ENCODE assay signal across 19 cellular contexts in the genomic region with DNA sequence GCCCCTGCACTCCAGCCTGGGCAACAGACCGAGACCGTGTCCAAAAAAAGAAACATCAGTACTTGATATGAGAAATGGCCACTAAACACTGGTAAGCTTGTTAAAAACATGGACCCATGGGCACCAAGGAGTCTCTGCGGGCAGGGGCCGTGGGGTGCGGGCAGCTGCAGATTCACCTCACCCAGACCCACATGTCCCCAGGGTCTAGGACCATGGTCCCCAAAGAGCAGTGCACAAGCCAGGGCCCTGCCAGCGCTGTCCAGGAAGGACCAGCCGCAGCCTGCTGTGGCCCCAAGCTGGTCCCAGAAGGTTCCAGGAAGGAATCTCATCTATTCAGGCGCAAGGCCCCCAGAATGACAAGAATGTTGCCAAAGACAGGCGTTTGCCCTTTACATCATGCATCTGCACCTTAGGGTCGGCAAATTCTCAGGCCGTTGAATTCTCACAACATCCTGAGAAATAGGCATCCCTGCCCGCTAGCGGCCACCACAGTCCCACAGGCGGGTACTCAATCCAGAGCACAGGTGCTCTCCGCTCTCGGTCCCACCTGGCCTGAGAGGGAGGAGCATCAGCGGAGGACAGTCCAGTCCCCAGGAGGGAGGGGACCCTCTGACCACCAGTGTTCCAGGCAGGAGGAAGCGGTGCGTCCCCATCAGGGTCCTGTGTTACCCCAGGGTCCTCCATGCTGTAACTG.
"Had no signal": no experiment of that assay in that cellular context is flagged by ENCODE, and none has a peak within 500 bp of the region (broad histone marks: within the 10 kb centered on the region; RNA-seq: fewer than 3 reads in every experiment).

No MANE protein-coding gene starts in this region.

- H3K9ac ChIP-seq: parathyroid adenoma had no signal

- H3K27me3 ChIP-seq: dorsolateral prefrontal cortex, right lobe of liver, thyroid gland had no signal

- H2AFZ ChIP-seq: parathyroid adenoma had no signal

- DNase-seq: foreskin melanocyte; hypothalamus; kidney; left ventricle myocardium inferior; right lobe of liver; stimulated activated CD4-positive, alpha-beta T cell treated with anti-CD3 and anti-CD28 coated beads, Interleukin-4, amount 100 ng/mL, for 1 hour; T1000; thyroid gland had no signal

- H3K27ac ChIP-seq: left ventricle myocardium inferior, parathyroid adenoma, right lobe of liver, thyroid gland had no signal

- H3K36me3 ChIP-seq: left ventricle myocardium inferior, right lobe of liver, thyroid gland had no signal

- H3K9me3 ChIP-seq: left ventricle myocardium inferior, right lobe of liver, thyroid gland had no signal

- H3K27me3 Mint-ChIP-seq: activated CD4-positive, alpha-beta T cell treated with anti-CD3 and anti-CD28 coated beads, Interleukin-2, amount 10 ng/mL, durations not matched to agents 7 days and 5 days; activated naive CD8-positive, alpha-beta T cell treated with anti-CD3 and anti-CD28 coated beads, Interleukin-2, amount 50 U/mL, for 24 hours; activated T-cell treated with anti-CD3 and anti-CD28 coated beads, Interleukin-2, amount 50 U/mL, for 24 hours had no signal

- H3K36me3 Mint-ChIP-seq: activated naive CD4-positive, alpha-beta T cell treated with anti-CD3 and anti-CD28 coated beads, Interleukin-2, amount 10 ng/mL, durations not matched to agents 7 days and 5 days had no signal

- H3K4me3 Mint-ChIP-seq: activated CD4-positive, alpha-beta T cell treated with anti-CD3 and anti-CD28 coated beads, Interleukin-2, amount 10 ng/mL, durations not matched to agents 7 days and 5 days; activated CD8-positive, alpha-beta T cell treated with anti-CD3 and anti-CD28 coated beads, Interleukin-2, amount 10 ng/mL, durations not matched to agents 7 days and 5 days; activated naive CD4-positive, alpha-beta T cell treated with anti-CD3 and anti-CD28 coated beads, Interleukin-2, amount 10 ng/mL, durations not matched to agents 7 days and 5 days; activated naive CD8-positive, alpha-beta T cell treated with anti-CD3 and anti-CD28 coated beads, Interleukin-2, amount 50 U/mL, for 24 hours; activated T-cell treated with anti-CD3 and anti-CD28 coated beads, Interleukin-2, amount 50 U/mL, for 24 hours; brain had no signal

- H3K4me1 ChIP-seq: left ventricle myocardium inferior, parathyroid adenoma, right lobe of liver had no signal

- H3K4me3 ChIP-seq: dorsolateral prefrontal cortex, left ventricle myocardium inferior, right lobe of liver, thyroid gland had no signal

- H3K9me3 Mint-ChIP-seq: activated CD4-positive, alpha-beta T cell treated with anti-CD3 and anti-CD28 coated beads, Interleukin-2, amount 10 ng/mL, durations not matched to agents 7 days and 5 days; activated naive CD4-positive, alpha-beta T cell treated with anti-CD3 and anti-CD28 coated beads, Interleukin-2, amount 10 ng/mL, durations not matched to agents 7 days and 5 days; activated naive CD8-positive, alpha-beta T cell treated with anti-CD3 and anti-CD28 coated beads, Interleukin-2, amount 50 U/mL, for 24 hours; activated T-cell treated with anti-CD3 and anti-CD28 coated beads, Interleukin-2, amount 50 U/mL, for 24 hours; activated T-helper 2 cell treated with anti-CD3 and anti-CD28 coated beads, Interferon-gamma antibody, Interleukin-2, Interleukin-4, amounts not matched to agents 10 μg/mL and 5 μg/mL and 100 μg/mL, durations not matched to agents 14 hours and 24 hours and 36 hours; brain had no signal

- H3K27ac Mint-ChIP-seq: activated CD4-positive, alpha-beta T cell treated with anti-CD3 and anti-CD28 coated beads, Interleukin-2, amount 10 ng/mL, durations not matched to agents 7 days and 5 days; activated CD8-positive, alpha-beta T cell treated with anti-CD3 and anti-CD28 coated beads, Interleukin-2, amount 10 ng/mL, durations not matched to agents 7 days and 5 days; activated naive CD4-positive, alpha-beta T cell treated with anti-CD3 and anti-CD28 coated beads, Interleukin-2, amount 10 ng/mL, durations not matched to agents 7 days and 5 days; activated naive CD8-positive, alpha-beta T cell treated with anti-CD3 and anti-CD28 coated beads, Interleukin-2, amount 50 U/mL, for 24 hours; activated T-cell treated with anti-CD3 and anti-CD28 coated beads, Interleukin-2, amount 50 U/mL, for 24 hours; activated T-helper 2 cell treated with anti-CD3 and anti-CD28 coated beads, Interferon-gamma antibody, Interleukin-2, Interleukin-4, amounts not matched to agents 10 μg/mL and 5 μg/mL and 100 μg/mL, durations not matched to agents 14 hours and 24 hours and 36 hours had no signal

- FAIRE-seq: colon, kidney, small intestine had no signal
